Comparison of ENCODE assay signal across 16 cellular contexts in the genomic region with DNA sequence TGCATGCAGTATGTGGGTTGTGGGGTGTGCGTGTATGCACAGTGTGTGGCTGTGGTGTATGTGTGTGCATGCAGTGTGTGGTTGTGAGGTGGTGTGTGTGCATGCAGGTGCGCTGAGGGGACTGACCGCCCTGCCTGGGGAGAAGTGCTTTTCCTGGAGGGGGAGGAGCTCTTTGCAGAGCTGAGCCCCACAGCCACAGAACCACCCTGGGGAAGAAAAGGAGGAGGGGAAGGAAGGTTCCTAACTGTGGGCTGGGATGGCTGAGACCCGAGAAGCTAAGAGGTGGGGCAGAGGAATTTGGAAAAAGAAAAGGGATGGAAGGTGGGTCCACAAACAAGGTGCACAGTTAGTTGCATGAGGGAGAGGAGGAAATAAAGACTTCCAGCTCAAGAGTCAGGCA. TPM values are rescaled to one million over a fixed set of nuclear protein-coding genes. Genes with fewer than 3 reads are reported as not detected.
DNase-seq lines count a peak whose midpoint lies in the region; ATAC-seq and TF ChIP-seq lines count a peak whose summit lies in the region.
"Had no signal": no experiment of that assay in that cellular context is flagged by ENCODE, and none has a peak within 500 bp of the region (broad histone marks: within the 10 kb centered on the region; RNA-seq: fewer than 3 reads in every experiment).

A gene (minus strand): TSS at position 123 of the 400 bp plus-strand sequence. CDS start 287 bp downstream, outside the sequence.

- no peak within 1 kb of the TSS for H3K9ac ChIP-seq in neuronal stem cell (ENCODE audit: low read depth, low read length, poor library complexity)

- no peak within 1 kb of the TSS for H3K4me3 Mint-ChIP-seq in WTC11
- H3K4me3 Mint-ChIP-seq: CD4-positive, alpha-beta memory T cell; HFFc6 had no signal

- H3K14ac ChIP-seq in neuronal stem cell (ENCODE audit: low read length) = no peak within 1 kb of the TSS

- ATAC-seq in right cardiac atrium = no peak
- peak; percentile 57; the same call in 1 of the 2 replicates for ATAC-seq in WTC11

- H3K9me3 ChIP-seq in right cardiac atrium (ENCODE audit: control insufficient read depth, low read length) (no peaks in the 10 kb centered on the region), neuronal stem cell (replicated peaks in 1 of 2; ENCODE audit: control insufficient read depth in 2 of 2, insufficient read depth in 1 of 2, low read depth in 1 of 2, low read length in 2 of 2) (no peaks in the 10 kb centered on the region)

- CTCF ChIA-PET in WTC11 (lab: Charles Lee) = interaction anchor here (0.8 to 2.4 kb wide), 7 partner anchors 8 to 282 kb away, joined by 3 to 8 read pairs (median 4); no protein-coding TSS in a partner anchor

- H3K27ac ChIP-seq in right cardiac atrium (ENCODE audit: low read length) (no peak within 1 kb of the TSS), neuronal stem cell (replicated peaks; ENCODE audit: low read length) (no peak within 1 kb of the TSS)
- H3K27ac ChIP-seq: C4-2B had no signal

- H3K18ac ChIP-seq in neuronal stem cell (ENCODE audit: low read length) = peak within 1 kb of the TSS; percentile 11

- H3K4me2 ChIP-seq in neuronal stem cell (ENCODE audit: insufficient read depth, low read length, poor library complexity, severe bottlenecking) = no peak within 1 kb of the TSS

- H2BK15ac ChIP-seq in neuronal stem cell (ENCODE audit: low read length) = no peak within 1 kb of the TSS

- no peak within 1 kb of the TSS for H2BK120ac ChIP-seq in neuronal stem cell (ENCODE audit: low read depth, low read length)

- no peak within 1 kb of the TSS for H2BK12ac ChIP-seq in neuronal stem cell (ENCODE audit: low read length)

- H3K27me3 Mint-ChIP-seq in WTC11 (ENCODE audit: low read depth) = no peaks in the 10 kb centered on the region; the same call in 1 of the 2 replicates

- H3K23ac ChIP-seq in neuronal stem cell (ENCODE audit: low read depth, low read length, poor library complexity) = no peak within 1 kb of the TSS

- H2AK5ac ChIP-seq in neuronal stem cell (ENCODE audit: low read depth, low read length) = no peak within 1 kb of the TSS

- H2BK5ac ChIP-seq in neuronal stem cell (ENCODE audit: low read length) = no peak within 1 kb of the TSS

- no peak within 1 kb of the TSS for H4K91ac ChIP-seq in neuronal stem cell (ENCODE audit: low read depth, low read length, poor library complexity)

- H3K9me3 Mint-ChIP-seq in WTC11 = no peaks in the 10 kb centered on the region
- H3K9me3 Mint-ChIP-seq: CD4-positive, alpha-beta memory T cell had no signal

- H3K36me3 ChIP-seq in neuronal stem cell (replicated peaks in 1 of 2; ENCODE audit: control insufficient read depth in 2 of 2, insufficient read depth in 2 of 2, low read length in 2 of 2) = no peaks in the 10 kb centered on the region

- no peaks in the 10 kb centered on the region for H3K4me1 ChIP-seq in right cardiac atrium (ENCODE audit: control insufficient read depth, insufficient read depth, low read length)
- peaks cover 0 to 2% of the 10 kb centered on the region in 2 donors for H3K4me1 ChIP-seq in neuronal stem cell (ENCODE audit: control insufficient read depth in 2 of 2, insufficient read depth in 1 of 2, low read depth in 1 of 2, low read length in 2 of 2)
- H3K4me1 ChIP-seq: Caco-2 had no signal

- DNase-seq in cardiac septum (ENCODE audit: low spot score) = peak; percentile 31
- no peak for DNase-seq in right cardiac atrium
- no peak for DNase-seq in WTC11 (ENCODE audit: low spot score)
- no peak for DNase-seq in neuronal stem cell (ENCODE audit: low spot score)
- DNase-seq in NCI-H82 (lab: John Stamatoyannopoulos, UW) = no peak
- DNase-seq in amniotic stem cell (lab: John Stamatoyannopoulos, UW) = no peak
- DNase-seq in NCI-H2227 treated with DMSO at 0.1 percent for 48 hours (lab: John Stamatoyannopoulos, UW) = no peak
- DNase-seq: 8988T; Caco-2; CD4-positive, alpha-beta memory T cell; GF-D8; HCEC 1CT; HFFc6 had no signal

- peaks cover 12% of the 10 kb centered on the region for H3K4me1 Mint-ChIP-seq in WTC11

- no peaks in the 10 kb centered on the region for H3K36me3 Mint-ChIP-seq in WTC11
- H3K36me3 Mint-ChIP-seq: CD4-positive, alpha-beta memory T cell had no signal

- POLR2A ChIA-PET in WTC11 (lab: Charles Lee) = no interaction called here

- no peak within 1 kb of the TSS for H2AFZ ChIP-seq in neuronal stem cell (ENCODE audit: low read length)

- intact Hi-C loops in cardiac septum (cut with DNase I) (no loop called here), right cardiac atrium (cut with DNase I) (no loop called here)

- no peaks in the 10 kb centered on the region for H3K79me1 ChIP-seq in neuronal stem cell (ENCODE audit: low read depth, low read length)

- no peak within 1 kb of the TSS for H4K8ac ChIP-seq in neuronal stem cell (ENCODE audit: low read depth, low read length)

- no peak within 1 kb of the TSS for H3K4ac ChIP-seq in neuronal stem cell (ENCODE audit: low read length)

- no peak within 1 kb of the TSS for H3K27ac Mint-ChIP-seq in WTC11
- H3K27ac Mint-ChIP-seq: HFFc6 had no signal

- no peak for TF ChIP-seq CTCF in WTC11 (IDR thresholded peaks at IDR 0.05)

- 78% methylated on average over 4 of the region's 4 CpGs for WGBS in right cardiac atrium
- no CpG with 5 or more reads among the region's 4 CpGs for WGBS in neuronal stem cell (ENCODE audit: extremely low coverage in 2 of 2, insufficient read length in 2 of 2, insufficient replicate concordance in 1 of 2), 2 donors

- H3K4me3 ChIP-seq in right cardiac atrium (ENCODE audit: low read length) = no peak within 1 kb of the TSS
- H3K4me3 ChIP-seq in neuronal stem cell (ENCODE audit: low read length in 2 of 2) = peak within 1 kb of the TSS in 1 of 2 donors; percentile 42

- H3K27me3 ChIP-seq in right cardiac atrium (ENCODE audit: control insufficient read depth, insufficient read depth) = no peaks in the 10 kb centered on the region
- no peaks in the 10 kb centered on the region for H3K27me3 ChIP-seq in neuronal stem cell (ENCODE audit: control insufficient read depth in 3 of 3, insufficient read depth in 3 of 3, low read depth in 1 of 3, low read length in 3 of 3)

TF ChIP-seq in WTC11, 78 proteins besides CTCF, POLR2A, EP300 and RAD21:
- TF ChIP-seq, protein P1, sequence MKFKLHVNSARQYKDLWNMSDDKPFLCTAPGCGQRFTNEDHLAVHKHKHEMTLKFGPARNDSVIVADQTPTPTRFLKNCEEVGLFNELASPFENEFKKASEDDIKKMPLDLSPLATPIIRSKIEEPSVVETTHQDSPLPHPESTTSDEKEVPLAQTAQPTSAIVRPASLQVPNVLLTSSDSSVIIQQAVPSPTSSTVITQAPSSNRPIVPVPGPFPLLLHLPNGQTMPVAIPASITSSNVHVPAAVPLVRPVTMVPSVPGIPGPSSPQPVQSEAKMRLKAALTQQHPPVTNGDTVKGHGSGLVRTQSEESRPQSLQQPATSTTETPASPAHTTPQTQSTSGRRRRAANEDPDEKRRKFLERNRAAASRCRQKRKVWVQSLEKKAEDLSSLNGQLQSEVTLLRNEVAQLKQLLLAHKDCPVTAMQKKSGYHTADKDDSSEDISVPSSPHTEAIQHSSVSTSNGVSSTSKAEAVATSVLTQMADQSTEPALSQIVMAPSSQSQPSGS (CRISPR knock-in tag; IDR thresholded peaks at IDR 0.05; ENCODE audit: borderline replicate concordance, low read depth) = no peak
- TF ChIP-seq ZNF317 (CRISPR knock-in tag; IDR thresholded peaks at IDR 0.05; ENCODE audit: borderline replicate concordance, low read depth) = no peak
- no peak for TF ChIP-seq JAZF1 (CRISPR knock-in tag; IDR thresholded peaks at IDR 0.05)
- TF ChIP-seq, protein P2, sequence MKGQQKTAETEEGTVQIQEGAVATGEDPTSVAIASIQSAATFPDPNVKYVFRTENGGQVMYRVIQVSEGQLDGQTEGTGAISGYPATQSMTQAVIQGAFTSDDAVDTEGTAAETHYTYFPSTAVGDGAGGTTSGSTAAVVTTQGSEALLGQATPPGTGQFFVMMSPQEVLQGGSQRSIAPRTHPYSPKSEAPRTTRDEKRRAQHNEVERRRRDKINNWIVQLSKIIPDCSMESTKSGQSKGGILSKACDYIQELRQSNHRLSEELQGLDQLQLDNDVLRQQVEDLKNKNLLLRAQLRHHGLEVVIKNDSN (CRISPR knock-in tag; IDR thresholded peaks at IDR 0.05) = no peak
- TF ChIP-seq, protein P3, sequence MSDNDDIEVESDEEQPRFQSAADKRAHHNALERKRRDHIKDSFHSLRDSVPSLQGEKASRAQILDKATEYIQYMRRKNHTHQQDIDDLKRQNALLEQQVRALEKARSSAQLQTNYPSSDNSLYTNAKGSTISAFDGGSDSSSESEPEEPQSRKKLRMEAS (CRISPR knock-in tag; IDR thresholded peaks at IDR 0.05) = no peak
- no peak for TF ChIP-seq PRRX2 (CRISPR knock-in tag; IDR thresholded peaks at IDR 0.05)
- no peak for TF ChIP-seq JUN (CRISPR knock-in tag; IDR thresholded peaks at IDR 0.05)
- TF ChIP-seq, protein P4, sequence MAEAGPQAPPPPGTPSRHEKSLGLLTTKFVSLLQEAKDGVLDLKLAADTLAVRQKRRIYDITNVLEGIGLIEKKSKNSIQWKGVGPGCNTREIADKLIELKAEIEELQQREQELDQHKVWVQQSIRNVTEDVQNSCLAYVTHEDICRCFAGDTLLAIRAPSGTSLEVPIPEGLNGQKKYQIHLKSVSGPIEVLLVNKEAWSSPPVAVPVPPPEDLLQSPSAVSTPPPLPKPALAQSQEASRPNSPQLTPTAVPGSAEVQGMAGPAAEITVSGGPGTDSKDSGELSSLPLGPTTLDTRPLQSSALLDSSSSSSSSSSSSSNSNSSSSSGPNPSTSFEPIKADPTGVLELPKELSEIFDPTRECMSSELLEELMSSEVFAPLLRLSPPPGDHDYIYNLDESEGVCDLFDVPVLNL (CRISPR knock-in tag; IDR thresholded peaks at IDR 0.05; ENCODE audit: borderline replicate concordance, low read depth) = no peak
TF ChIP-seq in WTC11: peak in this region for 0.

RNA-seq across cellular contexts. Expression of the gene that starts here (rescaled TPM):
- total RNA-seq in cardiac septum = not detected
- not detected for total RNA-seq in right cardiac atrium
- not detected for polyA plus RNA-seq in right cardiac atrium
- not detected in 3 replicates for total RNA-seq in WTC11 (2021)
- 0.03 TPM for polyA plus RNA-seq in neuronal stem cell (2013, experiment 1 of 2)
- 0.03 TPM for polyA plus RNA-seq in neuronal stem cell (2013, experiment 2 of 2)
- total RNA-seq: Caco-2; CD4-positive, alpha-beta memory T cell; H4; HepG2; HFFc6 had no signal
- polyA plus RNA-seq: CD4-positive, alpha-beta memory T cell; HepG2 had no signal

Comparison
In these comparisons a context has a peak if more than half of its experiments do, and no peak if none do; other contexts are left out.
1. Peak in DNase-seq in cardiac septum; RNA of the gene not detected or under 1 TPM.
2. Peak in ATAC-seq in WTC11; RNA of the gene not detected or under 1 TPM.